ENCODE assay signal across 1 cellular context in the genomic region with DNA sequence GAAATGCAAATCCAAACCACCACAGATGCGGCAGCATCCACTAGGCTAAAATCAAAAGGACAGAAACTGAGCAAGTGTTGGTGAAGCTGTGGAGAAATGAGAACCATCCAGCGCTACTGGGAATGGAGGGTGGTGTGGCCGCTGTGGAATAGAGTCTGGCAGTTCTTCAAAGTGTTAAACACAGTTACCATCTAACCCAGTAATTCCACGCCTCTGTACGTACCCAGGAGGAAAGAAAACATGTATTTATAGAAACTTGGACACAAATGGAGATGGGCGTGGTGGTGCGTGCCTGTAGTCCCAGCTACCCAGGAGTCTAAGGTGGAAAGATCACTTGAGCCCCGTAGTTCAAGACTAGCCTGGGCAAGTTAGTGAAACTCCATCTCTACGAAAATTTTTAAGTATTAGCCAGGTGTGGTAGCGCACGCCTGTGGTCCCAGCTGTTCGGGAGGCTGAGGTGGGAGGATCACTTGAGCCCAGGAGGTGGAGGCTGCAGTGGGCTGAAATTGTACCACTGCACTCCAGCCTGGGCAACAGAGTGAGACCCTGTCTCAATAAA.
TF ChIP-seq lines count a peak whose summit lies in the region.

No MANE protein-coding gene starts in this region.

TF ChIP-seq in GM23338, 12 proteins besides CTCF, POLR2A, EP300 and RAD21:
- no peak for TF ChIP-seq ZNF331 (CRISPR knock-in tag; IDR thresholded peaks at IDR 0.05; ENCODE audit: low read depth)
- TF ChIP-seq, protein P1, sequence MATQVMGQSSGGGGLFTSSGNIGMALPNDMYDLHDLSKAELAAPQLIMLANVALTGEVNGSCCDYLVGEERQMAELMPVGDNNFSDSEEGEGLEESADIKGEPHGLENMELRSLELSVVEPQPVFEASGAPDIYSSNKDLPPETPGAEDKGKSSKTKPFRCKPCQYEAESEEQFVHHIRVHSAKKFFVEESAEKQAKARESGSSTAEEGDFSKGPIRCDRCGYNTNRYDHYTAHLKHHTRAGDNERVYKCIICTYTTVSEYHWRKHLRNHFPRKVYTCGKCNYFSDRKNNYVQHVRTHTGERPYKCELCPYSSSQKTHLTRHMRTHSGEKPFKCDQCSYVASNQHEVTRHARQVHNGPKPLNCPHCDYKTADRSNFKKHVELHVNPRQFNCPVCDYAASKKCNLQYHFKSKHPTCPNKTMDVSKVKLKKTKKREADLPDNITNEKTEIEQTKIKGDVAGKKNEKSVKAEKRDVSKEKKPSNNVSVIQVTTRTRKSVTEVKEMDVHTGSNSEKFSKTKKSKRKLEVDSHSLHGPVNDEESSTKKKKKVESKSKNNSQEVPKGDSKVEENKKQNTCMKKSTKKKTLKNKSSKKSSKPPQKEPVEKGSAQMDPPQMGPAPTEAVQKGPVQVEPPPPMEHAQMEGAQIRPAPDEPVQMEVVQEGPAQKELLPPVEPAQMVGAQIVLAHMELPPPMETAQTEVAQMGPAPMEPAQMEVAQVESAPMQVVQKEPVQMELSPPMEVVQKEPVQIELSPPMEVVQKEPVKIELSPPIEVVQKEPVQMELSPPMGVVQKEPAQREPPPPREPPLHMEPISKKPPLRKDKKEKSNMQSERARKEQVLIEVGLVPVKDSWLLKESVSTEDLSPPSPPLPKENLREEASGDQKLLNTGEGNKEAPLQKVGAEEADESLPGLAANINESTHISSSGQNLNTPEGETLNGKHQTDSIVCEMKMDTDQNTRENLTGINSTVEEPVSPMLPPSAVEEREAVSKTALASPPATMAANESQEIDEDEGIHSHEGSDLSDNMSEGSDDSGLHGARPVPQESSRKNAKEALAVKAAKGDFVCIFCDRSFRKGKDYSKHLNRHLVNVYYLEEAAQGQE (IDR thresholded peaks at IDR 0.05; ENCODE audit: unreplicated experiment), result no peak
- TF ChIP-seq ZNF462 (CRISPR knock-in tag; IDR thresholded peaks at IDR 0.05), result no peak
- TF ChIP-seq NANOG (IDR thresholded peaks at IDR 0.05; ENCODE audit: borderline replicate concordance), result no peak
- TF ChIP-seq ETS1 (IDR thresholded peaks at IDR 0.05), result no peak
- no peak for TF ChIP-seq EZH2phosphoT487 (IDR thresholded peaks at IDR 0.05; ENCODE audit: unreplicated experiment)
- no peak for TF ChIP-seq STAT1 (IDR thresholded peaks at IDR 0.05; ENCODE audit: unreplicated experiment)
- no peak for TF ChIP-seq JUNB (IDR thresholded peaks at IDR 0.05; ENCODE audit: unreplicated experiment)
- TF ChIP-seq CREB1 (CRISPR knock-in tag; IDR thresholded peaks at IDR 0.05; ENCODE audit: low read depth), result no peak
- no peak for TF ChIP-seq ZNF114 (CRISPR knock-in tag; IDR thresholded peaks at IDR 0.05)
